ENCODE assay signal across 1 cellular context in the genomic region with DNA sequence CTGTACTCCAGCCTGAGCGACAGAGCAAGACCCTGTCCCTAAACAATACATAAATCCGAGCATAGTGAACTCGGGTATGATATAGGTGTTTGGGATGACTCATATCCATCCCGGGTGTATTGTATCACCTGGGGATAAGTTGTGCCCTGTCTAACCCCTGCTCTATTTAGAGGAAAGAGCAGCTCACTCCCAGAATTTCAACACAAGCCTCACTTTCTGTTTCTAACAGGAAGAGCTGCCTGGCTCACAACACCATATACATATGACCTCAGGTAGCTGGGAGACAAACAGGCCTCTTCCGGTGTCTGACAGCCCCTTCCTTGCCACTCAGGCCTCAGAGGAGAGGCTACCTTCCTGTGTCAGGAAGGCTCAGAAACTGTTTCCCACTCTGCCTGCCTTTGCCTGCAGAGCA.
TF ChIP-seq lines count a peak whose summit lies in the region.

No MANE protein-coding gene starts in this region.

TF ChIP-seq in HepG2, 621 proteins besides CTCF, POLR2A, EP300 and RAD21 (continued from another document and continues in another):
- TF ChIP-seq ZBTB40 (IDR thresholded peaks at IDR 0.05) = no peak
- TF ChIP-seq ZBTB40 (CRISPR knock-in tag; IDR thresholded peaks at IDR 0.05) = no peak; the same call in 1 of the 2 replicates
- TF ChIP-seq ETV5 (CRISPR knock-in tag; IDR thresholded peaks at IDR 0.05; ENCODE audit: borderline replicate concordance) = peak; percentile 98
- no peak for TF ChIP-seq NKX3-1 (CRISPR knock-in tag; IDR thresholded peaks at IDR 0.05)
- TF ChIP-seq HMG20B (CRISPR knock-in tag; conservative IDR thresholded peaks at IDR 0.05) = no peak
- TF ChIP-seq BCL6 (CRISPR knock-in tag; IDR thresholded peaks at IDR 0.05) = peak; percentile 88
- TF ChIP-seq GZF1 (CRISPR knock-in tag; IDR thresholded peaks at IDR 0.05) = no peak
- no peak for TF ChIP-seq NFRKB (IDR thresholded peaks at IDR 0.05)
- TF ChIP-seq ZNF318 (CRISPR knock-in tag; IDR thresholded peaks at IDR 0.05) = no peak
- TF ChIP-seq ZNF335 (CRISPR knock-in tag; IDR thresholded peaks at IDR 0.05) = no peak
- TF ChIP-seq PATZ1 (CRISPR knock-in tag; IDR thresholded peaks at IDR 0.05) = peak; percentile 29; the same call in 1 of the 2 replicates
- TF ChIP-seq HMGXB4 (CRISPR knock-in tag; IDR thresholded peaks at IDR 0.05; ENCODE audit: borderline replicate concordance in 1 of 2, low read depth in 1 of 2) = 0 out of 4 replicates have a peak, but pooled peaks have one; percentile 12 to 27
- TF ChIP-seq MED1 (CRISPR knock-in tag; IDR thresholded peaks at IDR 0.05) = peak; percentile 69
- TF ChIP-seq, protein P1, sequence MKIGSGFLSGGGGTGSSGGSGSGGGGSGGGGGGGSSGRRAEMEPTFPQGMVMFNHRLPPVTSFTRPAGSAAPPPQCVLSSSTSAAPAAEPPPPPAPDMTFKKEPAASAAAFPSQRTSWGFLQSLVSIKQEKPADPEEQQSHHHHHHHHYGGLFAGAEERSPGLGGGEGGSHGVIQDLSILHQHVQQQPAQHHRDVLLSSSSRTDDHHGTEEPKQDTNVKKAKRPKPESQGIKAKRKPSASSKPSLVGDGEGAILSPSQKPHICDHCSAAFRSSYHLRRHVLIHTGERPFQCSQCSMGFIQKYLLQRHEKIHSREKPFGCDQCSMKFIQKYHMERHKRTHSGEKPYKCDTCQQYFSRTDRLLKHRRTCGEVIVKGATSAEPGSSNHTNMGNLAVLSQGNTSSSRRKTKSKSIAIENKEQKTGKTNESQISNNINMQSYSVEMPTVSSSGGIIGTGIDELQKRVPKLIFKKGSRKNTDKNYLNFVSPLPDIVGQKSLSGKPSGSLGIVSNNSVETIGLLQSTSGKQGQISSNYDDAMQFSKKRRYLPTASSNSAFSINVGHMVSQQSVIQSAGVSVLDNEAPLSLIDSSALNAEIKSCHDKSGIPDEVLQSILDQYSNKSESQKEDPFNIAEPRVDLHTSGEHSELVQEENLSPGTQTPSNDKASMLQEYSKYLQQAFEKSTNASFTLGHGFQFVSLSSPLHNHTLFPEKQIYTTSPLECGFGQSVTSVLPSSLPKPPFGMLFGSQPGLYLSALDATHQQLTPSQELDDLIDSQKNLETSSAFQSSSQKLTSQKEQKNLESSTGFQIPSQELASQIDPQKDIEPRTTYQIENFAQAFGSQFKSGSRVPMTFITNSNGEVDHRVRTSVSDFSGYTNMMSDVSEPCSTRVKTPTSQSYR (CRISPR knock-in tag; IDR thresholded peaks at IDR 0.05; ENCODE audit: borderline replicate concordance) = no peak
- no peak for TF ChIP-seq ZFP36L2 (CRISPR knock-in tag; IDR thresholded peaks at IDR 0.05)
- TF ChIP-seq MTF1 (CRISPR knock-in tag; IDR thresholded peaks at IDR 0.05) = no peak
- peak; percentile 68; the same call in 1 of the 2 replicates for TF ChIP-seq HDAC1 (CRISPR knock-in tag; IDR thresholded peaks at IDR 0.05)
- no peak for TF ChIP-seq RBFOX2 (IDR thresholded peaks at IDR 0.05; ENCODE audit: low read depth, low read length)
- no peak for TF ChIP-seq ZNF562 (CRISPR knock-in tag; IDR thresholded peaks at IDR 0.05; ENCODE audit: borderline replicate concordance)
- no peak for TF ChIP-seq KDM2A (CRISPR knock-in tag; IDR thresholded peaks at IDR 0.05; ENCODE audit: borderline replicate concordance, low read depth)
- peak; percentile 47; the same call in 1 of the 2 replicates for TF ChIP-seq ZNF792 (CRISPR knock-in tag; IDR thresholded peaks at IDR 0.05)
- no peak for TF ChIP-seq NFIC (IDR thresholded peaks at IDR 0.05; ENCODE audit: low read length)
- TF ChIP-seq PITX1 (CRISPR knock-in tag; IDR thresholded peaks at IDR 0.05) = no peak
- TF ChIP-seq ZNF891 (CRISPR knock-in tag; IDR thresholded peaks at IDR 0.05) = no peak
- TF ChIP-seq, protein P2, sequence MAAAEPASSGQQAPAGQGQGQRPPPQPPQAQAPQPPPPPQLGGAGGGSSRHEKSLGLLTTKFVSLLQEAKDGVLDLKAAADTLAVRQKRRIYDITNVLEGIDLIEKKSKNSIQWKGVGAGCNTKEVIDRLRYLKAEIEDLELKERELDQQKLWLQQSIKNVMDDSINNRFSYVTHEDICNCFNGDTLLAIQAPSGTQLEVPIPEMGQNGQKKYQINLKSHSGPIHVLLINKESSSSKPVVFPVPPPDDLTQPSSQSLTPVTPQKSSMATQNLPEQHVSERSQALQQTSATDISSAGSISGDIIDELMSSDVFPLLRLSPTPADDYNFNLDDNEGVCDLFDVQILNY (CRISPR knock-in tag; conservative IDR thresholded peaks at IDR 0.05) = no peak
- no peak for TF ChIP-seq XBP1 (CRISPR knock-in tag; IDR thresholded peaks at IDR 0.05)
- TF ChIP-seq NRL (CRISPR knock-in tag; IDR thresholded peaks at IDR 0.05; ENCODE audit: borderline replicate concordance) = no peak
- TF ChIP-seq ZNF430 (CRISPR knock-in tag; IDR thresholded peaks at IDR 0.05) = no peak
- TF ChIP-seq ATF3 (CRISPR knock-in tag; IDR thresholded peaks at IDR 0.05) = no peak
